1 cellular context compared by ENCODE assay signal in genomic region chr12:75960086-75960910, GRCh38.
A peak's percentile ranks its signal among the peaks of the same experiment; 100 is the strongest.
TF ChIP-seq lines count a peak whose summit lies in the region.

No MANE protein-coding gene starts in this region.

TF ChIP-seq in GM23338, 12 proteins besides CTCF, POLR2A, EP300 and RAD21 (continued from another document):
- TF ChIP-seq REST (IDR thresholded peaks at IDR 0.05; ENCODE audit: unreplicated experiment) (no peak), ZNF114 (CRISPR knock-in tag; IDR thresholded peaks at IDR 0.05) (no peak), ETS1 (IDR thresholded peaks at IDR 0.05) (peak; percentile 37; the same call in 1 of the 2 replicates), ZNF331 (CRISPR knock-in tag; IDR thresholded peaks at IDR 0.05; ENCODE audit: low read depth) (no peak), STAT1 (IDR thresholded peaks at IDR 0.05; ENCODE audit: unreplicated experiment) (no peak), NANOG (IDR thresholded peaks at IDR 0.05; ENCODE audit: borderline replicate concordance) (peak; percentile 75; the same call in 1 of the 2 replicates)
TF ChIP-seq in GM23338: peak in this region for 5.
